In the genomic region with DNA sequence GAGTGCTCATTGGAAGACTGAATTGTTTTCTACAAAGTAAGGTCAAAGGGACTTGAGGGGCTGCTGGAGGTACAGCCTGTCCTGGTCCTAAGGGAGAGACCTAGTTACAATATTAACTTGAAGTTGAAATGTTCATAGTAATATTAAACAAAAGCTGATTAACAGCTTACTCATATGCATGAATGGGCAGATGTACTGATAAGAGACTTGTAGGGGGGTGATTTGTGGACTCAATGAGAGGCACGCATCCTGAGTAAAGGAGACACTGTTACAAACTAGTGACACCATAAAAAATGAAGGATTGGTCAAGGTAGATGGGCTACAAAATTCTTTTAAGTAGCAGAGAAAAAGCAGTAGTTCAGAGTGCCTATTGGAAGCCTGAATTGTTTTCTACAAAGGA, we compare ENCODE assay signal across 1 cellular context.
TF ChIP-seq lines count a peak whose summit lies in the region.

No MANE protein-coding gene starts in this region.

TF ChIP-seq in endothelial cell of umbilical vein, 7 proteins besides CTCF, POLR2A, EP300 and RAD21:
- no peak for TF ChIP-seq MAX (IDR thresholded peaks at IDR 0.05; ENCODE audit: insufficient read depth, insufficient read length)
- no peak for TF ChIP-seq EZH2 (IDR thresholded peaks at IDR 0.05; ENCODE audit: borderline replicate concordance, low read depth, low read length, severe bottlenecking)
- no peak for TF ChIP-seq POLR2AphosphoS5 (IDR thresholded peaks at IDR 0.05; ENCODE audit: insufficient read depth, low read depth, low read length)
- TF ChIP-seq MYC (IDR thresholded peaks at IDR 0.05; ENCODE audit: low read depth, low read length): no peak
- TF ChIP-seq JUN (IDR thresholded peaks at IDR 0.05; ENCODE audit: borderline replicate concordance, insufficient read depth, insufficient read length, low read depth): no peak
- peak; percentile 97 for TF ChIP-seq GATA2 (IDR thresholded peaks at IDR 0.05; ENCODE audit: insufficient read depth, insufficient read length, low read depth, low read length)
- TF ChIP-seq FOS (IDR thresholded peaks at IDR 0.05; ENCODE audit: borderline replicate concordance, insufficient read depth, low read length): peak; percentile 72
